Comparison of ENCODE assay signal across 25 cellular contexts in genomic region chr20:40192529-40192928, GRCh38.
"Had no signal": no experiment of that assay in that cellular context is flagged by ENCODE, and none has a peak within 500 bp of the region (broad histone marks: within the 10 kb centered on the region; RNA-seq: fewer than 3 reads in every experiment).

No MANE protein-coding gene starts in this region.

- H3K36me3 Mint-ChIP-seq: natural killer cell; stimulated activated effector memory CD8-positive, alpha-beta T cell treated with anti-CD3 and anti-CD28 coated beads, Interleukin-12 subunit alpha, Interleukin-12 subunit beta, amount 100 ng/mL, for 72 hours had no signal

- H3K9me3 Mint-ChIP-seq: dendritic cell treated with granulocyte-macrophage colony-stimulating factor and Interleukin-4, amounts not matched to agents 40 ng/mL and 50 ng/mL, for 4 days; endodermal cell; stimulated activated effector memory CD8-positive, alpha-beta T cell treated with anti-CD3 and anti-CD28 coated beads, Interleukin-12 subunit alpha, Interleukin-12 subunit beta, amount 100 ng/mL, for 72 hours had no signal

- H3K9me3 ChIP-seq: colonic mucosa, gastrocnemius medialis, heart left ventricle, left lung, lower lobe of right lung, neutrophil, stomach, testis, tibial nerve, upper lobe of left lung had no signal

- H3K9ac ChIP-seq: parathyroid adenoma had no signal

- H3K27ac ChIP-seq: colonic mucosa, epithelial cell of prostate, gastrocnemius medialis, hepatocyte, left lung, lower lobe of right lung, neutrophil, parathyroid adenoma, stomach had no signal

- DNase-seq: colonic mucosa; effector CD8-positive, alpha-beta T cell; endodermal cell; gastrocnemius medialis; heart left ventricle; left cardiac atrium; left lung; lower lobe of right lung; natural killer cell; stimulated activated CD4-positive, alpha-beta T cell treated with anti-CD3 and anti-CD28 coated beads, Interleukin-2, amount 100 ng/mL, for 24 hours; stimulated activated CD4-positive, alpha-beta T cell treated with anti-CD3 and anti-CD28 coated beads, Interleukin-4, amount 100 ng/mL, for 24 hours; stimulated activated naive CD4-positive, alpha-beta T cell treated with Interleukin-2 at 50 U/mL for 16 hours; stomach; testis had no signal

- H3K36me3 ChIP-seq: colonic mucosa, gastrocnemius medialis, heart left ventricle, left lung, lower lobe of right lung, neutrophil, stomach, tibial nerve, upper lobe of left lung had no signal

- H2AFZ ChIP-seq: hepatocyte had no signal

- H3K79me2 ChIP-seq: hepatocyte, parathyroid adenoma had no signal

- H3K4me3 Mint-ChIP-seq: dendritic cell treated with granulocyte-macrophage colony-stimulating factor and Interleukin-4, amounts not matched to agents 40 ng/mL and 50 ng/mL, for 4 days; endodermal cell; natural killer cell; stimulated activated effector memory CD8-positive, alpha-beta T cell treated with anti-CD3 and anti-CD28 coated beads, Interleukin-12 subunit alpha, Interleukin-12 subunit beta, amount 100 ng/mL, for 72 hours had no signal

- H3K27me3 ChIP-seq: colonic mucosa, gastrocnemius medialis, heart left ventricle, hepatocyte, left lung, neutrophil, stomach, testis, tibial nerve, upper lobe of left lung had no signal

- H3K4me3 ChIP-seq: colonic mucosa, gastrocnemius medialis, heart left ventricle, hepatocyte, left lung, lower lobe of right lung, smooth muscle cell, stomach, testis, tibial nerve, upper lobe of left lung had no signal

- ATAC-seq: esophagus mucosa; gastrocnemius medialis; left lung; lower lobe of right lung; natural killer cell; stimulated activated effector memory CD8-positive, alpha-beta T cell treated with anti-CD3 and anti-CD28 coated beads, Interleukin-12 subunit alpha, Interleukin-12 subunit beta, amount 100 ng/mL, for 72 hours had no signal

- H3K4me1 Mint-ChIP-seq: natural killer cell; stimulated activated effector memory CD8-positive, alpha-beta T cell treated with anti-CD3 and anti-CD28 coated beads, Interleukin-12 subunit alpha, Interleukin-12 subunit beta, amount 100 ng/mL, for 72 hours had no signal

- H3K4me1 ChIP-seq: colonic mucosa, gastrocnemius medialis, testis had no signal

- H3K4me2 ChIP-seq: hepatocyte had no signal

- H3K27me3 Mint-ChIP-seq: progenitor cell of endocrine pancreas had no signal

- H3K27ac Mint-ChIP-seq: dendritic cell treated with granulocyte-macrophage colony-stimulating factor and Interleukin-4, amounts not matched to agents 40 ng/mL and 50 ng/mL, for 4 days; endodermal cell; natural killer cell; progenitor cell of endocrine pancreas; stimulated activated effector memory CD8-positive, alpha-beta T cell treated with anti-CD3 and anti-CD28 coated beads, Interleukin-12 subunit alpha, Interleukin-12 subunit beta, amount 100 ng/mL, for 72 hours had no signal
